16 cellular contexts compared by ENCODE assay signal in genomic region chr4:184374006-184374405, GRCh38.
A peak's percentile ranks its signal among the peaks of the same experiment; 100 is the strongest.
DNase-seq lines count a peak whose midpoint lies in the region; ATAC-seq and TF ChIP-seq lines count a peak whose summit lies in the region.
"Had no signal": no experiment of that assay in that cellular context is flagged by ENCODE, and none has a peak within 500 bp of the region (broad histone marks: within the 10 kb centered on the region; RNA-seq: fewer than 3 reads in every experiment).

No MANE protein-coding gene starts in this region.

- intact Hi-C loops in activated CD4-positive, alpha-beta T cell treated with anti-CD3 and anti-CD28 coated beads, Interleukin-2, amount 10 ng/mL, durations not matched to agents 24 days and 14 days (cut with micrococcal nuclease): no loop called here
- intact Hi-C loops in activated T-helper 2 cell treated with anti-CD3 and anti-CD28 coated beads, Interferon-gamma antibody, Interleukin-2, Interleukin-4, amounts not matched to agents 10 μg/mL and 5 μg/mL and 100 μg/mL, durations not matched to agents 14 hours and 24 hours and 36 hours (cut with micrococcal nuclease): loop anchor here (2.0 kb wide), 1 partner anchor 43 kb away; no protein-coding TSS in a partner anchor

- H3K79me2 ChIP-seq in Karpas-422 (ENCODE audit: low read length): no peaks in the 10 kb centered on the region

- no peaks in the 10 kb centered on the region for H3K27me3 Mint-ChIP-seq in activated CD4-positive, alpha-beta T cell treated with anti-CD3 and anti-CD28 coated beads, Interleukin-2, amount 10 ng/mL, durations not matched to agents 24 days and 14 days
- no peaks in the 10 kb centered on the region for H3K27me3 Mint-ChIP-seq in activated CD4-positive, alpha-beta T cell treated with anti-CD3 and anti-CD28 coated beads, Interleukin-2, amount 10 ng/mL, durations not matched to agents 7 days and 5 days
- no peaks in the 10 kb centered on the region for H3K27me3 Mint-ChIP-seq in activated T-helper 2 cell treated with anti-CD3 and anti-CD28 coated beads, Interferon-gamma antibody, Interleukin-2, Interleukin-4, amounts not matched to agents 10 μg/mL and 5 μg/mL and 100 μg/mL, durations not matched to agents 14 hours and 24 hours and 36 hours (ENCODE audit: low read depth)
- H3K27me3 Mint-ChIP-seq: CD8-positive, alpha-beta memory T cell had no signal

- H3K9me3 Mint-ChIP-seq in activated CD4-positive, alpha-beta T cell treated with anti-CD3 and anti-CD28 coated beads, Interleukin-2, amount 10 ng/mL, durations not matched to agents 24 days and 14 days: peaks cover 4% of the 10 kb centered on the region
- no peaks in the 10 kb centered on the region for H3K9me3 Mint-ChIP-seq in activated CD4-positive, alpha-beta T cell treated with anti-CD3 and anti-CD28 coated beads, Interleukin-2, amount 10 ng/mL, durations not matched to agents 7 days and 5 days
- peaks cover 4% of the 10 kb centered on the region for H3K9me3 Mint-ChIP-seq in activated T-helper 2 cell treated with anti-CD3 and anti-CD28 coated beads, Interferon-gamma antibody, Interleukin-2, Interleukin-4, amounts not matched to agents 10 μg/mL and 5 μg/mL and 100 μg/mL, durations not matched to agents 14 hours and 24 hours and 36 hours
- H3K9me3 Mint-ChIP-seq: CD8-positive, alpha-beta memory T cell; HFFc6 had no signal

- H3K4me3 ChIP-seq in Karpas-422 (ENCODE audit: low read length) (no peak overlapping the region), neutrophil (ENCODE audit: low read depth in 1 of 2, low read length in 1 of 2) (no peak overlapping the region)
- H3K4me3 ChIP-seq: BLaER1 had no signal

- no peak overlapping the region for H3K4me3 Mint-ChIP-seq in activated CD4-positive, alpha-beta T cell treated with anti-CD3 and anti-CD28 coated beads, Interleukin-2, amount 10 ng/mL, durations not matched to agents 24 days and 14 days
- H3K4me3 Mint-ChIP-seq in activated CD4-positive, alpha-beta T cell treated with anti-CD3 and anti-CD28 coated beads, Interleukin-2, amount 10 ng/mL, durations not matched to agents 7 days and 5 days: no peak overlapping the region
- no peak overlapping the region for H3K4me3 Mint-ChIP-seq in activated T-helper 2 cell treated with anti-CD3 and anti-CD28 coated beads, Interferon-gamma antibody, Interleukin-2, Interleukin-4, amounts not matched to agents 10 μg/mL and 5 μg/mL and 100 μg/mL, durations not matched to agents 14 hours and 24 hours and 36 hours (ENCODE audit: low read depth)
- H3K4me3 Mint-ChIP-seq: CD8-positive, alpha-beta memory T cell; HFFc6 had no signal

- H3K9me3 ChIP-seq in Karpas-422 (ENCODE audit: low read length) (no peaks in the 10 kb centered on the region), neutrophil (no peaks in the 10 kb centered on the region)
- H3K9me3 ChIP-seq: Caco-2 had no signal

- H4K20me1 ChIP-seq in Karpas-422 (ENCODE audit: insufficient read depth, low read depth, low read length): no peaks in the 10 kb centered on the region
- H4K20me1 ChIP-seq: BLaER1 had no signal

- no peaks in the 10 kb centered on the region for H3K9me2 ChIP-seq in Karpas-422 (replicated peaks; ENCODE audit: insufficient read depth, low read length)

- no peaks in the 10 kb centered on the region for H3K27me3 ChIP-seq in Karpas-422 (ENCODE audit: low read length)
- H3K27me3 ChIP-seq in neutrophil: no peaks in the 10 kb centered on the region
- H3K27me3 ChIP-seq: BLaER1 had no signal

- no peak for DNase-seq in activated CD4-positive, alpha-beta T cell treated with anti-CD3 and anti-CD28 coated beads, Interleukin-2, amount 10 ng/mL, durations not matched to agents 24 days and 14 days
- no peak for DNase-seq in activated CD4-positive, alpha-beta T cell treated with anti-CD3 and anti-CD28 coated beads, Interleukin-2, amount 10 ng/mL, durations not matched to agents 7 days and 5 days
- DNase-seq in Karpas-422: no peak
- DNase-seq in activated T-helper 2 cell treated with anti-CD3 and anti-CD28 coated beads, Interferon-gamma antibody, Interleukin-2, Interleukin-4, amounts not matched to agents 10 μg/mL and 5 μg/mL and 100 μg/mL, durations not matched to agents 14 hours and 24 hours and 36 hours (ENCODE audit: low spot score): no peak
- DNase-seq in putamen (ENCODE audit: low spot score): no peak
- DNase-seq: 8988T; AML-193; Caco-2; CD8-positive, alpha-beta memory T cell; DMS53; GF-D8; HCEC 1CT; HFFc6 had no signal

- no peak for ATAC-seq in HG03439 (IDR thresholded peaks at IDR 0.05; ENCODE audit: unreplicated experiment)

- H3K4me1 Mint-ChIP-seq in activated CD4-positive, alpha-beta T cell treated with anti-CD3 and anti-CD28 coated beads, Interleukin-2, amount 10 ng/mL, durations not matched to agents 24 days and 14 days: peaks cover 17% of the 10 kb centered on the region
- peaks cover 18% of the 10 kb centered on the region for H3K4me1 Mint-ChIP-seq in activated CD4-positive, alpha-beta T cell treated with anti-CD3 and anti-CD28 coated beads, Interleukin-2, amount 10 ng/mL, durations not matched to agents 7 days and 5 days
- H3K4me1 Mint-ChIP-seq in activated T-helper 2 cell treated with anti-CD3 and anti-CD28 coated beads, Interferon-gamma antibody, Interleukin-2, Interleukin-4, amounts not matched to agents 10 μg/mL and 5 μg/mL and 100 μg/mL, durations not matched to agents 14 hours and 24 hours and 36 hours (ENCODE audit: low read depth): peaks cover 19% of the 10 kb centered on the region

- H3K27ac ChIP-seq in Karpas-422 (ENCODE audit: low read length) (0 out of 2 replicates have a peak overlapping the region, but pooled peaks have one; percentile 6), neutrophil (peak overlapping the region; percentile 29)
- H3K27ac ChIP-seq: BLaER1 had no signal

- H2AFZ ChIP-seq in Karpas-422 (ENCODE audit: low read length): no peak overlapping the region

- H3K4me2 ChIP-seq in Karpas-422 (ENCODE audit: low read depth, low read length, poor library complexity, severe bottlenecking): no peak overlapping the region
- H3K4me2 ChIP-seq: BLaER1 had no signal

- H3K36me3 Mint-ChIP-seq in activated CD4-positive, alpha-beta T cell treated with anti-CD3 and anti-CD28 coated beads, Interleukin-2, amount 10 ng/mL, durations not matched to agents 24 days and 14 days (ENCODE audit: low read depth): peaks cover 18% of the 10 kb centered on the region
- peaks cover 14% of the 10 kb centered on the region for H3K36me3 Mint-ChIP-seq in activated CD4-positive, alpha-beta T cell treated with anti-CD3 and anti-CD28 coated beads, Interleukin-2, amount 10 ng/mL, durations not matched to agents 7 days and 5 days (ENCODE audit: low read depth)
- H3K36me3 Mint-ChIP-seq in activated T-helper 2 cell treated with anti-CD3 and anti-CD28 coated beads, Interferon-gamma antibody, Interleukin-2, Interleukin-4, amounts not matched to agents 10 μg/mL and 5 μg/mL and 100 μg/mL, durations not matched to agents 14 hours and 24 hours and 36 hours (ENCODE audit: low read depth): peaks cover 11% of the 10 kb centered on the region

- POLR2A ChIA-PET in activated CD4-positive, alpha-beta T cell treated with anti-CD3 and anti-CD28 coated beads, Interleukin-2, amount 10 ng/mL, durations not matched to agents 7 days and 5 days (lab: Charles Lee): no interaction called here

- H3K4me1 ChIP-seq in Karpas-422 (ENCODE audit: low read length): no peaks in the 10 kb centered on the region; the same call in 1 of the 2 replicates
- H3K4me1 ChIP-seq in neutrophil (ENCODE audit: control insufficient read depth in 1 of 2, insufficient read depth in 1 of 2, low read depth in 1 of 2, low read length in 1 of 2): no peaks in the 10 kb centered on the region

- no peaks in the 10 kb centered on the region for H3K36me3 ChIP-seq in Karpas-422 (ENCODE audit: insufficient read depth, low read length)
- H3K36me3 ChIP-seq in neutrophil: no peaks in the 10 kb centered on the region
- H3K36me3 ChIP-seq: BLaER1 had no signal

- H3K9ac ChIP-seq in Karpas-422 (ENCODE audit: low read length): no peak overlapping the region
- H3K9ac ChIP-seq: BLaER1 had no signal

- CTCF ChIA-PET in activated CD4-positive, alpha-beta T cell treated with anti-CD3 and anti-CD28 coated beads, Interleukin-2, amount 10 ng/mL, durations not matched to agents 7 days and 5 days (lab: Charles Lee): no interaction called here

- peak overlapping the region; percentile 52 for H3K27ac Mint-ChIP-seq in activated CD4-positive, alpha-beta T cell treated with anti-CD3 and anti-CD28 coated beads, Interleukin-2, amount 10 ng/mL, durations not matched to agents 24 days and 14 days
- no peak overlapping the region for H3K27ac Mint-ChIP-seq in activated CD4-positive, alpha-beta T cell treated with anti-CD3 and anti-CD28 coated beads, Interleukin-2, amount 10 ng/mL, durations not matched to agents 7 days and 5 days
- H3K27ac Mint-ChIP-seq in activated T-helper 2 cell treated with anti-CD3 and anti-CD28 coated beads, Interferon-gamma antibody, Interleukin-2, Interleukin-4, amounts not matched to agents 10 μg/mL and 5 μg/mL and 100 μg/mL, durations not matched to agents 14 hours and 24 hours and 36 hours: peak overlapping the region; percentile 55
- H3K27ac Mint-ChIP-seq: HFFc6 had no signal

- no peak for TF ChIP-seq CTCF in neutrophil (IDR thresholded peaks at IDR 0.05)
